ENCODE assay signal across 21 cellular contexts in genomic region chrX:15437724-15438123, GRCh38. TPM values are rescaled to one million over a fixed set of nuclear protein-coding genes. Genes with fewer than 3 reads are reported as not detected.
"Had no signal": no experiment of that assay in that cellular context is flagged by ENCODE, and none has a peak within 500 bp of the region (broad histone marks: within the 10 kb centered on the region; RNA-seq: fewer than 3 reads in every experiment).

No MANE protein-coding gene starts in this region.

- DNase-seq: activated CD4-positive, alpha-beta T cell treated with anti-CD3 and anti-CD28 coated beads for 1 hour; activated CD8-positive, alpha-beta memory T cell treated with anti-CD3 and anti-CD28 coated beads for 24 hours; activated CD8-positive, alpha-beta memory T cell treated with anti-CD3 and anti-CD28 coated beads, Interleukin-2, amount 50 U/mL, for 48 hours; activated effector memory CD4-positive, alpha-beta T cell treated with anti-CD3 and anti-CD28 coated beads, Interleukin-2, amount 50 U/mL, for 16 hours; activated T-cell treated with anti-CD3 and anti-CD28 coated beads, Interleukin-2, amount 50 U/mL, for 72 hours; dermis blood vessel endothelial cell; effector memory CD8-positive, alpha-beta T cell; hippocampal formation; left lung; naive B cell; retina; stimulated activated CD4-positive, alpha-beta T cell treated with anti-CD3 and anti-CD28 coated beads, Interleukin-2, amount 100 ng/mL, for 24 hours; stimulated activated naive CD4-positive, alpha-beta T cell treated with Interleukin-2 at 50 U/mL for 16 hours; substantia nigra; SW 1271; T-helper 2 cell; tibial artery; WERI-Rb-1 had no signal

- H3K4me3 ChIP-seq: adrenal gland, left lung, tibial artery had no signal

- ATAC-seq: activated T-cell treated with anti-CD3 and anti-CD28 coated beads, Interleukin-2, amount 50 U/mL, for 72 hours; effector memory CD8-positive, alpha-beta T cell had no signal

- H3K36me3 ChIP-seq: adrenal gland, left lung, tibial artery, WERI-Rb-1 had no signal

- H3K27ac ChIP-seq: adrenal gland, left lung, tibial artery, WERI-Rb-1 had no signal

- FAIRE-seq: keratinocyte had no signal

- H3K27me3 ChIP-seq: adrenal gland, left lung, tibial artery had no signal

- H3K9me3 ChIP-seq: adrenal gland, left lung, tibial artery had no signal

- H3K4me1 ChIP-seq: adrenal gland, tibial artery had no signal

RNA-seq across cellular contexts. Expression of gene VEGFD, which starts 53.5 kb away (rescaled TPM):
- total RNA-seq: activated T-cell treated with anti-CD3 and anti-CD28 coated beads, Interleukin-2, amount 50 U/mL, for 72 hours; mononuclear cell had no signal

RNA-seq across cellular contexts. Expression of gene PIR, which starts 55.4 kb away (rescaled TPM):
- total RNA-seq: mononuclear cell had no signal
